Comparison of ENCODE assay signal across 1 cellular context in genomic region chr21:39004776-39005605, GRCh38.
TF ChIP-seq lines count a peak whose summit lies in the region.

No MANE protein-coding gene starts in this region.

TF ChIP-seq in H1, 55 proteins besides CTCF, POLR2A, EP300 and RAD21 (continued from another document):
- TF ChIP-seq, protein P1, sequence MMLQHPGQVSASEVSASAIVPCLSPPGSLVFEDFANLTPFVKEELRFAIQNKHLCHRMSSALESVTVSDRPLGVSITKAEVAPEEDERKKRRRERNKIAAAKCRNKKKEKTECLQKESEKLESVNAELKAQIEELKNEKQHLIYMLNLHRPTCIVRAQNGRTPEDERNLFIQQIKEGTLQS (IDR thresholded peaks at IDR 0.05; ENCODE audit: insufficient read depth, low read depth, low read length), result no peak
- TF ChIP-seq, protein P2, sequence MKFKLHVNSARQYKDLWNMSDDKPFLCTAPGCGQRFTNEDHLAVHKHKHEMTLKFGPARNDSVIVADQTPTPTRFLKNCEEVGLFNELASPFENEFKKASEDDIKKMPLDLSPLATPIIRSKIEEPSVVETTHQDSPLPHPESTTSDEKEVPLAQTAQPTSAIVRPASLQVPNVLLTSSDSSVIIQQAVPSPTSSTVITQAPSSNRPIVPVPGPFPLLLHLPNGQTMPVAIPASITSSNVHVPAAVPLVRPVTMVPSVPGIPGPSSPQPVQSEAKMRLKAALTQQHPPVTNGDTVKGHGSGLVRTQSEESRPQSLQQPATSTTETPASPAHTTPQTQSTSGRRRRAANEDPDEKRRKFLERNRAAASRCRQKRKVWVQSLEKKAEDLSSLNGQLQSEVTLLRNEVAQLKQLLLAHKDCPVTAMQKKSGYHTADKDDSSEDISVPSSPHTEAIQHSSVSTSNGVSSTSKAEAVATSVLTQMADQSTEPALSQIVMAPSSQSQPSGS (IDR thresholded peaks at IDR 0.05; ENCODE audit: low read length), result no peak
- TF ChIP-seq KDM4A (IDR thresholded peaks at IDR 0.05; ENCODE audit: low read depth, low read length, severe bottlenecking), result no peak
